10 cellular contexts compared by ENCODE assay signal in the genomic region with DNA sequence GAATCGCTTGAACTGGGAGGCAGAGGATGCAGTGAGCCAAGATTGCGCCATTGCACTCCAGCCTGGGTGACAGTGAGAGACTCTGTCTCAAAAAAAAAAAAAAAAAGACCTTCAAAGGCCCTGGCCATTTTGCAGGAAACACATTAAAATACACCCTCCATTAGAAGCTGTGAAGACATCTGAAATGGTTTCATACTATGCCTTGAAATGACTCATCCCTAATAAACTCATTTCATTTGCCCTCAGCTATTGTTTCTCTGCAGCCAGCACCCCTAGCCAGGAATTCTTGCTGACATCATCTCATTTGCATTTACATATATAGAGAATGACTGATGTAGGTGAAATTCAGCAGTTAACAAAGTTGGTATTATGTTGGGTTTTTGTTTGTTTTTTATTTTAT. TPM values are rescaled to one million over a fixed set of nuclear protein-coding genes. Genes with fewer than 3 reads are reported as not detected.
DNase-seq lines count a peak whose midpoint lies in the region; ATAC-seq and TF ChIP-seq lines count a peak whose summit lies in the region.
"Had no signal": no experiment of that assay in that cellular context is flagged by ENCODE, and none has a peak within 500 bp of the region (broad histone marks: within the 10 kb centered on the region; RNA-seq: fewer than 3 reads in every experiment).

No MANE protein-coding gene starts in this region.

- in situ Hi-C loops in G401 (cut with HindIII; ENCODE audit: low sequenced_read_pairs): no loop called here

- no peaks in the 10 kb centered on the region for H3K9me3 Mint-ChIP-seq in natural killer cell treated with Interleukin-12 subunit alpha and Interleukin-12 subunit beta and Interleukin-15 and Interleukin-18, amount 100 ng/mL, for 72 hours
- no peaks in the 10 kb centered on the region for H3K9me3 Mint-ChIP-seq in natural killer cell
- H3K9me3 Mint-ChIP-seq in stimulated activated naive CD8-positive, alpha-beta T cell treated with anti-CD3 and anti-CD28 coated beads, Interleukin-15, amount 100 ng/mL, for 72 hours: no peaks in the 10 kb centered on the region
- H3K9me3 Mint-ChIP-seq: naive B cell had no signal

- no peaks in the 10 kb centered on the region for H3K27me3 ChIP-seq in colonic mucosa

- TF ChIP-seq CTCF in natural killer cell (IDR thresholded peaks at IDR 0.05) (no peak), colonic mucosa (IDR thresholded peaks at IDR 0.05) (no peak)

- no peaks in the 10 kb centered on the region for H3K9me3 ChIP-seq in colonic mucosa

- H3K36me3 Mint-ChIP-seq in natural killer cell treated with Interleukin-12 subunit alpha and Interleukin-12 subunit beta and Interleukin-15 and Interleukin-18, amount 100 ng/mL, for 72 hours: peaks cover 3% of the 10 kb centered on the region
- H3K36me3 Mint-ChIP-seq in natural killer cell: no peaks in the 10 kb centered on the region

- H3K27ac Mint-ChIP-seq in natural killer cell treated with Interleukin-12 subunit alpha and Interleukin-12 subunit beta and Interleukin-15 and Interleukin-18, amount 100 ng/mL, for 72 hours: peak overlapping the region; percentile 91 to 94
- H3K27ac Mint-ChIP-seq in natural killer cell: no peak overlapping the region
- H3K27ac Mint-ChIP-seq in stimulated activated naive CD8-positive, alpha-beta T cell treated with anti-CD3 and anti-CD28 coated beads, Interleukin-15, amount 100 ng/mL, for 72 hours: peak overlapping the region in 1 of 2 donors; percentile 93
- H3K27ac Mint-ChIP-seq: naive B cell had no signal

- intact Hi-C loops in natural killer cell (cut with micrococcal nuclease) (no loop called here), colonic mucosa (cut with DNase I) (no loop called here)

- no peak overlapping the region for H3K9ac ChIP-seq in colonic mucosa (ENCODE audit: low read depth in 2 of 2, low read length in 2 of 2)

- no peaks in the 10 kb centered on the region for H3K4me1 ChIP-seq in colonic mucosa

- H3K4me1 Mint-ChIP-seq in natural killer cell treated with Interleukin-12 subunit alpha and Interleukin-12 subunit beta and Interleukin-15 and Interleukin-18, amount 100 ng/mL, for 72 hours (ENCODE audit: low read depth in 2 of 2): peaks cover 10 to 25% of the 10 kb centered on the region in 2 donors
- H3K4me1 Mint-ChIP-seq in natural killer cell: no peaks in the 10 kb centered on the region
- H3K4me1 Mint-ChIP-seq in stimulated activated naive CD8-positive, alpha-beta T cell treated with anti-CD3 and anti-CD28 coated beads, Interleukin-15, amount 100 ng/mL, for 72 hours: peaks cover 31% of the 10 kb centered on the region

- ATAC-seq in natural killer cell treated with Interleukin-12 subunit alpha and Interleukin-12 subunit beta and Interleukin-15 and Interleukin-18, amount 100 ng/mL, for 72 hours: peak; percentile 92 to 95
- no peak for ATAC-seq in natural killer cell
- ATAC-seq in stimulated activated naive CD8-positive, alpha-beta T cell treated with anti-CD3 and anti-CD28 coated beads, Interleukin-15, amount 100 ng/mL, for 72 hours: peak; percentile 96

- H3K4me3 ChIP-seq in colonic mucosa: no peak overlapping the region
- H3K4me3 ChIP-seq: coronary artery had no signal

- peak; percentile 78 for DNase-seq in natural killer cell treated with Interleukin-12 subunit alpha and Interleukin-12 subunit beta and Interleukin-15 and Interleukin-18, amount 100 ng/mL, for 72 hours (ENCODE audit: low spot score)
- no peak for DNase-seq in natural killer cell
- DNase-seq in NCI-H460 (ENCODE audit: extremely low read depth, low read depth): peak; percentile 62
- DNase-seq in epidermal melanocyte (ENCODE audit: insufficient read length, low spot score): peak; percentile 27
- DNase-seq in stimulated activated naive CD8-positive, alpha-beta T cell treated with anti-CD3 and anti-CD28 coated beads, Interleukin-15, amount 100 ng/mL, for 72 hours: peak in 1 of 2 donors; percentile 73
- DNase-seq in NOMO-1 treated with dmso at 0.1 percent for 144 hours (lab: John Stamatoyannopoulos, UW; ENCODE audit: unreplicated experiment): no peak
- DNase-seq in G401 (ENCODE audit: low spot score): no peak
- no peak for DNase-seq in colonic mucosa
- DNase-seq: naive B cell had no signal

- no peak overlapping the region for H3K27ac ChIP-seq in colonic mucosa
- H3K27ac ChIP-seq: coronary artery had no signal

- no peaks in the 10 kb centered on the region for H3K27me3 Mint-ChIP-seq in natural killer cell treated with Interleukin-12 subunit alpha and Interleukin-12 subunit beta and Interleukin-15 and Interleukin-18, amount 100 ng/mL, for 72 hours
- H3K27me3 Mint-ChIP-seq in natural killer cell (ENCODE audit: low read depth in 2 of 2): no peaks in the 10 kb centered on the region
- no peaks in the 10 kb centered on the region for H3K27me3 Mint-ChIP-seq in stimulated activated naive CD8-positive, alpha-beta T cell treated with anti-CD3 and anti-CD28 coated beads, Interleukin-15, amount 100 ng/mL, for 72 hours
- H3K27me3 Mint-ChIP-seq: naive B cell had no signal

- H3K36me3 ChIP-seq in colonic mucosa: no peaks in the 10 kb centered on the region

- peak overlapping the region; percentile 41 for H3K4me3 Mint-ChIP-seq in natural killer cell treated with Interleukin-12 subunit alpha and Interleukin-12 subunit beta and Interleukin-15 and Interleukin-18, amount 100 ng/mL, for 72 hours
- H3K4me3 Mint-ChIP-seq in natural killer cell: no peak overlapping the region
- H3K4me3 Mint-ChIP-seq in stimulated activated naive CD8-positive, alpha-beta T cell treated with anti-CD3 and anti-CD28 coated beads, Interleukin-15, amount 100 ng/mL, for 72 hours: peak overlapping the region in 1 of 2 donors; percentile 49
- H3K4me3 Mint-ChIP-seq: naive B cell had no signal

RNA-seq across cellular contexts. Expression of a gene that starts 8.7 kb away (rescaled TPM):
- 100 to 1,000 TPM; 232 to 255 TPM for total RNA-seq in natural killer cell treated with Interleukin-12 subunit alpha and Interleukin-12 subunit beta and Interleukin-15 and Interleukin-18, amount 100 ng/mL, for 72 hours
- 100 to 1,000 TPM; 112 to 136 (median 117) TPM for total RNA-seq in natural killer cell
- total RNA-seq in NCI-H460 (2014; rRNA removed; shearing (Covaris generic)): 19.1 and 21.4 TPM in 2 replicates
- polyA plus RNA-seq in NCI-H460 (2014; cell fraction: nucleus; rRNA removed): 69.1 and 88.6 TPM in 2 replicates
- 34.5 and 52.9 TPM in 2 replicates for total RNA-seq in G401 (2014; rRNA removed; shearing (Covaris generic))
- total RNA-seq in colonic mucosa: 100 to 1,000 TPM in 1 of 2 donors, 10 to 100 TPM in 1; 96.2 to 106 TPM

RNA-seq across cellular contexts. Expression of a gene that starts 28.5 kb away (rescaled TPM):
- total RNA-seq in natural killer cell treated with Interleukin-12 subunit alpha and Interleukin-12 subunit beta and Interleukin-15 and Interleukin-18, amount 100 ng/mL, for 72 hours: under 1 TPM in 1 of 2 donors, not detected in 1; 0.24 TPM
- total RNA-seq in natural killer cell: under 1 TPM in 2 of 3 donors, not detected in 1; 0.12 to 0.13 TPM
- total RNA-seq in NCI-H460 (2014; rRNA removed; shearing (Covaris generic)): 0.09 and 0.57 TPM in 2 replicates
- 0.04 and 0.16 TPM in 2 replicates for polyA plus RNA-seq in NCI-H460 (2014; cell fraction: nucleus; rRNA removed)
- 0.14 TPM in 1 of 2 replicates, not detected in the other for total RNA-seq in G401 (2014; rRNA removed; shearing (Covaris generic))
- total RNA-seq in colonic mucosa: 1 to 10 TPM in 1 of 2 donors, under 1 TPM in 1; 0.52 to 2.0 TPM

RNA-seq across cellular contexts. Expression of a gene that starts 37.6 kb away (rescaled TPM):
- total RNA-seq in natural killer cell treated with Interleukin-12 subunit alpha and Interleukin-12 subunit beta and Interleukin-15 and Interleukin-18, amount 100 ng/mL, for 72 hours: 10 to 100 TPM; 29.0 to 74.0 TPM
- total RNA-seq in natural killer cell (10 to 100 TPM; 20.7 to 24.5 (median 21.5) TPM), colonic mucosa (1 to 10 TPM; 8.3 to 9.5 TPM)
- 0.69 and 1.1 TPM in 2 replicates for total RNA-seq in NCI-H460 (2014; rRNA removed; shearing (Covaris generic))
- 0.67 and 2.7 TPM in 2 replicates for polyA plus RNA-seq in NCI-H460 (2014; cell fraction: nucleus; rRNA removed)
- total RNA-seq in G401 (2014; rRNA removed; shearing (Covaris generic)): 4.2 and 8.0 TPM in 2 replicates

RNA-seq across cellular contexts. Expression of a gene that starts 45.9 kb away (rescaled TPM):
- total RNA-seq in natural killer cell treated with Interleukin-12 subunit alpha and Interleukin-12 subunit beta and Interleukin-15 and Interleukin-18, amount 100 ng/mL, for 72 hours: 10 to 100 TPM; 17.0 to 17.5 TPM
- total RNA-seq in natural killer cell: 10 to 100 TPM in 1 of 3 donors, 1 to 10 TPM in 2; 8.2 to 10.4 (median 9.0) TPM
- total RNA-seq in NCI-H460 (2014; rRNA removed; shearing (Covaris generic)): 6.0 and 6.3 TPM in 2 replicates
- polyA plus RNA-seq in NCI-H460 (2014; cell fraction: nucleus; rRNA removed): 6.5 and 8.3 TPM in 2 replicates
- total RNA-seq in G401 (2014; rRNA removed; shearing (Covaris generic)): 6.3 and 14.4 TPM in 2 replicates
- total RNA-seq in colonic mucosa: 10 to 100 TPM; 12.4 to 14.8 TPM

Comparison
In these comparisons a context has a peak if more than half of its experiments do, and no peak if none do; other contexts are left out.
1. ATAC-seq: peak in natural killer cell treated with Interleukin-12 subunit alpha and Interleukin-12 subunit beta and Interleukin-15 and Interleukin-18, amount 100 ng/mL, for 72 hours (2 of 2) and stimulated activated naive CD8-positive, alpha-beta T cell treated with anti-CD3 and anti-CD28 coated beads, Interleukin-15, amount 100 ng/mL, for 72 hours (single experiment); none in natural killer cell (0 of 3).
2. DNase-seq: peak in natural killer cell treated with Interleukin-12 subunit alpha and Interleukin-12 subunit beta and Interleukin-15 and Interleukin-18, amount 100 ng/mL, for 72 hours (single experiment), NCI-H460 (single experiment) and epidermal melanocyte (single experiment); none in natural killer cell (single experiment), NOMO-1 treated with dmso at 0.1 percent for 144 hours (single experiment), G401 (single experiment) and colonic mucosa (single experiment).
3. H3K27ac Mint-ChIP-seq: peak in natural killer cell treated with Interleukin-12 subunit alpha and Interleukin-12 subunit beta and Interleukin-15 and Interleukin-18, amount 100 ng/mL, for 72 hours (2 of 2); none in natural killer cell (0 of 2).